Comparison of ENCODE assay signal across 2 cellular contexts in genomic region chr10:52502237-52502636, GRCh38.
TF ChIP-seq lines count a peak whose summit lies in the region.

No MANE protein-coding gene starts in this region.

TF ChIP-seq in IMR-90, 13 proteins besides CTCF, POLR2A, EP300 and RAD21:
- no peak for TF ChIP-seq NFE2L2 (IDR thresholded peaks at IDR 0.05; ENCODE audit: low read depth, low read length)
- TF ChIP-seq RCOR1 (IDR thresholded peaks at IDR 0.05; ENCODE audit: insufficient replicate concordance, low read length), result no peak
- TF ChIP-seq CHD1 (IDR thresholded peaks at IDR 0.05; ENCODE audit: low read depth, low read length), result no peak
- TF ChIP-seq BHLHE40 (IDR thresholded peaks at IDR 0.05; ENCODE audit: low read depth, low read length), result no peak
- no peak for TF ChIP-seq FOS (IDR thresholded peaks at IDR 0.05; ENCODE audit: low read depth, low read length)
- TF ChIP-seq SMC3 (IDR thresholded peaks at IDR 0.05; ENCODE audit: low read depth, low read length), result no peak
- TF ChIP-seq CEBPB (IDR thresholded peaks at IDR 0.05; ENCODE audit: low read depth, low read length), result no peak
- no peak for TF ChIP-seq MXI1 (IDR thresholded peaks at IDR 0.05; ENCODE audit: borderline replicate concordance, low read depth, low read length)
- no peak for TF ChIP-seq ELK1 (IDR thresholded peaks at IDR 0.05; ENCODE audit: borderline replicate concordance, low read depth, low read length)
- no peak for TF ChIP-seq MAFK (IDR thresholded peaks at IDR 0.05; ENCODE audit: low read depth, low read length)
- TF ChIP-seq MAZ (IDR thresholded peaks at IDR 0.05; ENCODE audit: borderline replicate concordance, low read depth, low read length), result no peak
- TF ChIP-seq, protein P1, sequence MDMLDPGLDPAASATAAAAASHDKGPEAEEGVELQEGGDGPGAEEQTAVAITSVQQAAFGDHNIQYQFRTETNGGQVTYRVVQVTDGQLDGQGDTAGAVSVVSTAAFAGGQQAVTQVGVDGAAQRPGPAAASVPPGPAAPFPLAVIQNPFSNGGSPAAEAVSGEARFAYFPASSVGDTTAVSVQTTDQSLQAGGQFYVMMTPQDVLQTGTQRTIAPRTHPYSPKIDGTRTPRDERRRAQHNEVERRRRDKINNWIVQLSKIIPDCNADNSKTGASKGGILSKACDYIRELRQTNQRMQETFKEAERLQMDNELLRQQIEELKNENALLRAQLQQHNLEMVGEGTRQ (IDR thresholded peaks at IDR 0.05; ENCODE audit: low read depth, low read length), result no peak
- no peak for TF ChIP-seq RFX5 (IDR thresholded peaks at IDR 0.05; ENCODE audit: low read depth, low read length)

TF ChIP-seq in endothelial cell of umbilical vein, 7 proteins besides CTCF, POLR2A, EP300 and RAD21:
- no peak for TF ChIP-seq POLR2AphosphoS5 (IDR thresholded peaks at IDR 0.05; ENCODE audit: insufficient read depth, low read depth, low read length)
- TF ChIP-seq EZH2 (IDR thresholded peaks at IDR 0.05; ENCODE audit: borderline replicate concordance, low read depth, low read length, severe bottlenecking), result no peak
- no peak for TF ChIP-seq GATA2 (IDR thresholded peaks at IDR 0.05; ENCODE audit: insufficient read depth, insufficient read length, low read depth, low read length)
- TF ChIP-seq MYC (IDR thresholded peaks at IDR 0.05; ENCODE audit: low read depth, low read length), result no peak
- TF ChIP-seq MAX (IDR thresholded peaks at IDR 0.05; ENCODE audit: insufficient read depth, insufficient read length), result no peak
- no peak for TF ChIP-seq JUN (IDR thresholded peaks at IDR 0.05; ENCODE audit: borderline replicate concordance, insufficient read depth, insufficient read length, low read depth)
- TF ChIP-seq FOS (IDR thresholded peaks at IDR 0.05; ENCODE audit: borderline replicate concordance, insufficient read depth, low read length), result no peak
